In genomic region chr6:152167639-152168603, GRCh38 we compare ENCODE assay signal across 22 cellular contexts.
A peak's percentile ranks its signal among the peaks of the same experiment; 100 is the strongest.
DNase-seq lines count a peak whose midpoint lies in the region; ATAC-seq lines count a peak whose summit lies in the region.
"Had no signal": no experiment of that assay in that cellular context is flagged by ENCODE, and none has a peak within 500 bp of the region (broad histone marks: within the 10 kb centered on the region; RNA-seq: fewer than 3 reads in every experiment).

No MANE protein-coding gene starts in this region.

- H3K27me3 ChIP-seq in stomach smooth muscle (ENCODE audit: control insufficient read depth in 1 of 2, insufficient read depth in 2 of 2, low read length in 2 of 2) = no peaks in the 10 kb centered on the region
- H3K27me3 ChIP-seq: breast epithelium, upper lobe of right lung had no signal

- no peak overlapping the region for H3K4me3 ChIP-seq in stomach smooth muscle (ENCODE audit: low read length in 2 of 2)
- H3K4me3 ChIP-seq: breast epithelium, upper lobe of right lung had no signal

- no peaks in the 10 kb centered on the region for H3K9me3 ChIP-seq in stomach smooth muscle (ENCODE audit: control insufficient read depth in 2 of 2, low read length in 2 of 2)
- H3K9me3 ChIP-seq: breast epithelium, upper lobe of right lung had no signal

- H3K36me3 ChIP-seq in stomach smooth muscle (ENCODE audit: control insufficient read depth in 2 of 2, insufficient read depth in 2 of 2, low read length in 2 of 2) = peaks cover 27 to 31% of the 10 kb centered on the region in 2 donors
- H3K36me3 ChIP-seq: breast epithelium had no signal

- H3K4me1 ChIP-seq in stomach smooth muscle (ENCODE audit: control insufficient read depth, insufficient read depth, low read length) = peaks cover 8% of the 10 kb centered on the region
- H3K4me1 ChIP-seq: breast epithelium, upper lobe of right lung had no signal

- ATAC-seq in activated naive CD4-positive, alpha-beta T cell treated with anti-CD3 and anti-CD28 coated beads, Interleukin-2, amount 50 U/mL, for 72 hours = no peak
- ATAC-seq: left lobe of liver, upper lobe of right lung had no signal

- DNase-seq in activated naive CD4-positive, alpha-beta T cell treated with anti-CD3 and anti-CD28 coated beads, Interleukin-2, amount 50 U/mL, for 72 hours (ENCODE audit: low spot score in 2 of 2) = no peak
- DNase-seq in cerebellum (ENCODE audit: low spot score) (peak; percentile 26), hepatic stellate cell (ENCODE audit: low spot score) (peak; percentile 20), LoVo (ENCODE audit: low spot score) (no peak), MV-4-11 (lab: John Stamatoyannopoulos, UW) (no peak)
- DNase-seq in activated effector memory CD4-positive, alpha-beta T cell treated with anti-CD3 and anti-CD28 coated beads, Interleukin-2, amount 50 U/mL, for 16 hours = no peak
- DNase-seq: activated T-cell treated with anti-CD3 and anti-CD28 coated beads, Interleukin-2, amount 50 U/mL, for 24 hours; DMS79; HCEC 1CT; KG1; NCI-H1105 treated with DMSO at 0.1 percent for 48 hours; NCI-H2171 treated with DMSO at 0.1 percent for 48 hours; NCI-H774; stimulated activated naive CD4-positive, alpha-beta T cell; upper lobe of right lung had no signal

- no peaks in the 10 kb centered on the region for H3K27me3 Mint-ChIP-seq in activated naive CD4-positive, alpha-beta T cell treated with anti-CD3 and anti-CD28 coated beads, Interleukin-2, amount 50 U/mL, for 24 hours
- H3K27me3 Mint-ChIP-seq: activated naive CD8-positive, alpha-beta T cell; activated T-cell treated with anti-CD3 and anti-CD28 coated beads, Interleukin-2, amount 50 U/mL, for 24 hours; progenitor cell of endocrine pancreas had no signal

- H3K27ac Mint-ChIP-seq in activated naive CD4-positive, alpha-beta T cell treated with anti-CD3 and anti-CD28 coated beads, Interleukin-2, amount 50 U/mL, for 24 hours = peak overlapping the region; percentile 95
- no peak overlapping the region for H3K27ac Mint-ChIP-seq in activated naive CD4-positive, alpha-beta T cell treated with anti-CD3 and anti-CD28 coated beads, Interleukin-2, amount 50 U/mL, for 72 hours
- H3K27ac Mint-ChIP-seq: activated T-cell treated with anti-CD3 and anti-CD28 coated beads, Interleukin-2, amount 50 U/mL, for 24 hours; progenitor cell of endocrine pancreas had no signal

- peaks cover 23% of the 10 kb centered on the region for H3K36me3 Mint-ChIP-seq in activated naive CD4-positive, alpha-beta T cell treated with anti-CD3 and anti-CD28 coated beads, Interleukin-2, amount 50 U/mL, for 24 hours
- peaks cover 13 to 48% of the 10 kb centered on the region in 2 donors for H3K36me3 Mint-ChIP-seq in activated naive CD4-positive, alpha-beta T cell treated with anti-CD3 and anti-CD28 coated beads, Interleukin-2, amount 50 U/mL, for 72 hours

- H3K9me3 Mint-ChIP-seq in activated naive CD4-positive, alpha-beta T cell treated with anti-CD3 and anti-CD28 coated beads, Interleukin-2, amount 50 U/mL, for 24 hours = peaks cover 5% of the 10 kb centered on the region
- H3K9me3 Mint-ChIP-seq in activated naive CD4-positive, alpha-beta T cell treated with anti-CD3 and anti-CD28 coated beads, Interleukin-2, amount 50 U/mL, for 72 hours = peaks cover 0 to 10% of the 10 kb centered on the region in 2 donors

- no peak overlapping the region for H3K9ac ChIP-seq in stomach smooth muscle (ENCODE audit: low read length in 2 of 2)

- peak overlapping the region; percentile 3 for H3K27ac ChIP-seq in stomach smooth muscle (ENCODE audit: low read length)
- H3K27ac ChIP-seq: breast epithelium, C4-2B, upper lobe of right lung had no signal

- peaks cover 45% of the 10 kb centered on the region for H3K4me1 Mint-ChIP-seq in activated naive CD4-positive, alpha-beta T cell treated with anti-CD3 and anti-CD28 coated beads, Interleukin-2, amount 50 U/mL, for 24 hours

- no peak overlapping the region for H3K4me3 Mint-ChIP-seq in activated naive CD4-positive, alpha-beta T cell treated with anti-CD3 and anti-CD28 coated beads, Interleukin-2, amount 50 U/mL, for 24 hours
- H3K4me3 Mint-ChIP-seq: activated naive CD8-positive, alpha-beta T cell; activated T-cell treated with anti-CD3 and anti-CD28 coated beads, Interleukin-2, amount 50 U/mL, for 24 hours had no signal

Comparison
In these comparisons a context has a peak if more than half of its experiments do, and no peak if none do; other contexts are left out.
1. DNase-seq: peak in cerebellum (single experiment) and hepatic stellate cell (single experiment); none in activated naive CD4-positive, alpha-beta T cell treated with anti-CD3 and anti-CD28 coated beads, Interleukin-2, amount 50 U/mL, for 72 hours (0 of 2), LoVo (single experiment), MV-4-11 (single experiment) and activated effector memory CD4-positive, alpha-beta T cell treated with anti-CD3 and anti-CD28 coated beads, Interleukin-2, amount 50 U/mL, for 16 hours (single experiment).